1 cellular context compared by ENCODE assay signal in genomic region chr12:105341010-105341409, GRCh38.
A peak's percentile ranks its signal among the peaks of the same experiment; 100 is the strongest.
TF ChIP-seq lines count a peak whose summit lies in the region.

No MANE protein-coding gene starts in this region.

TF ChIP-seq in IMR-90, 13 proteins besides CTCF, POLR2A, EP300 and RAD21:
- TF ChIP-seq CEBPB (IDR thresholded peaks at IDR 0.05; ENCODE audit: low read depth, low read length) (peak; percentile 94), FOS (IDR thresholded peaks at IDR 0.05; ENCODE audit: low read depth, low read length) (peak; percentile 47; the same call in 1 of the 2 replicates)
- TF ChIP-seq, protein P1, sequence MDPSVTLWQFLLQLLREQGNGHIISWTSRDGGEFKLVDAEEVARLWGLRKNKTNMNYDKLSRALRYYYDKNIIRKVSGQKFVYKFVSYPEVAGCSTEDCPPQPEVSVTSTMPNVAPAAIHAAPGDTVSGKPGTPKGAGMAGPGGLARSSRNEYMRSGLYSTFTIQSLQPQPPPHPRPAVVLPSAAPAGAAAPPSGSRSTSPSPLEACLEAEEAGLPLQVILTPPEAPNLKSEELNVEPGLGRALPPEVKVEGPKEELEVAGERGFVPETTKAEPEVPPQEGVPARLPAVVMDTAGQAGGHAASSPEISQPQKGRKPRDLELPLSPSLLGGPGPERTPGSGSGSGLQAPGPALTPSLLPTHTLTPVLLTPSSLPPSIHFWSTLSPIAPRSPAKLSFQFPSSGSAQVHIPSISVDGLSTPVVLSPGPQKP (IDR thresholded peaks at IDR 0.05; ENCODE audit: borderline replicate concordance, low read depth, low read length), result no peak
TF ChIP-seq in IMR-90: peak in this region for 2.
